ENCODE assay signal across 22 cellular contexts in genomic region chr12:123099556-123100192, GRCh38. TPM values are rescaled to one million over a fixed set of nuclear protein-coding genes. Genes with fewer than 3 reads are reported as not detected.
DNase-seq lines count a peak whose midpoint lies in the region; ATAC-seq and TF ChIP-seq lines count a peak whose summit lies in the region.
"Had no signal": no experiment of that assay in that cellular context is flagged by ENCODE, and none has a peak within 500 bp of the region (broad histone marks: within the 10 kb centered on the region; RNA-seq: fewer than 3 reads in every experiment).

No MANE protein-coding gene starts in this region.

- no peak overlapping the region for H3K4me3 Mint-ChIP-seq in stimulated activated memory B cell treated with anti-CD40 and anti-IgM and Interleukin-4, amounts not matched to agents 10 μg/mL and 1 μg/mL and 100 μg/mL, for 72 hours
- H3K4me3 Mint-ChIP-seq: dendritic cell treated with granulocyte-macrophage colony-stimulating factor and Interleukin-4, amounts not matched to agents 40 ng/mL and 50 ng/mL, for 4 days; immature natural killer cell; T-helper 2 cell treated with Interferon-gamma antibody and Interleukin-4, amounts not matched to agents 5 μg/mL and 100 μg/mL, for 36 hours; type B pancreatic cell had no signal

- TF ChIP-seq CTCF in left ventricle myocardium inferior (IDR thresholded peaks at IDR 0.05; ENCODE audit: borderline replicate concordance) = no peak

- H3K27me3 Mint-ChIP-seq in stimulated activated memory B cell treated with anti-CD40 and anti-IgM and Interleukin-4, amounts not matched to agents 10 μg/mL and 1 μg/mL and 100 μg/mL, for 72 hours = no peaks in the 10 kb centered on the region
- H3K27me3 Mint-ChIP-seq: dendritic cell treated with granulocyte-macrophage colony-stimulating factor and Interleukin-4, amounts not matched to agents 40 ng/mL and 50 ng/mL, for 4 days; type B pancreatic cell had no signal

- intact Hi-C loops in left ventricle myocardium inferior (cut with micrococcal nuclease) = no loop called here
- intact Hi-C loops in Right ventricle myocardium inferior (cut with DNase I) = loop anchor here (5.0 kb wide), 1 partner anchor 37 kb away; no protein-coding TSS in a partner anchor

- no peaks in the 10 kb centered on the region for H3K27me3 ChIP-seq in left ventricle myocardium inferior (ENCODE audit: low read depth)
- H3K27me3 ChIP-seq: neutrophil, stomach had no signal

- H3K4me1 Mint-ChIP-seq in stimulated activated memory B cell treated with anti-CD40 and anti-IgM and Interleukin-4, amounts not matched to agents 10 μg/mL and 1 μg/mL and 100 μg/mL, for 72 hours = peaks cover 26% of the 10 kb centered on the region

- H3K27ac ChIP-seq in left ventricle myocardium inferior (replicated peaks) = peak overlapping the region; percentile 91
- H3K27ac ChIP-seq: lower lobe of right lung, neutrophil, WERI-Rb-1 had no signal

- no peak for DNase-seq in left ventricle myocardium inferior
- DNase-seq in Right ventricle myocardium inferior (ENCODE audit: missing footprints) = no peak
- peak; percentile 67 for DNase-seq in NCI-H1694 (lab: John Stamatoyannopoulos, UW)
- peak; percentile 93 for DNase-seq in NCI-H82 (lab: John Stamatoyannopoulos, UW)
- DNase-seq in middle frontal gyrus (ENCODE audit: extremely low spot score, low spot score) = no peak
- no peak for DNase-seq in NCI-H226
- DNase-seq: activated CD4-positive, alpha-beta T cell treated with anti-CD3 and anti-CD28 coated beads, Interleukin-2, amount 50 U/mL, for 4 hours; activated effector memory CD4-positive, alpha-beta T cell treated with Interleukin-2 at 50 U/mL for 16 hours; immature natural killer cell; lower lobe of right lung; NCI-H1092 treated with DMSO at 0.1 percent for 48 hours; NCI-H526 treated with DMSO at 0.1 percent for 48 hours; stimulated activated CD4-positive, alpha-beta T cell treated with anti-CD3 and anti-CD28 coated beads, Interleukin-4, amount 100 ng/mL, for 4 hours; stomach; WERI-Rb-1 had no signal

- H3K9me3 Mint-ChIP-seq in stimulated activated memory B cell treated with anti-CD40 and anti-IgM and Interleukin-4, amounts not matched to agents 10 μg/mL and 1 μg/mL and 100 μg/mL, for 72 hours = no peaks in the 10 kb centered on the region
- H3K9me3 Mint-ChIP-seq: dendritic cell treated with granulocyte-macrophage colony-stimulating factor and Interleukin-4, amounts not matched to agents 40 ng/mL and 50 ng/mL, for 4 days; immature natural killer cell; T-helper 2 cell treated with Interferon-gamma antibody and Interleukin-4, amounts not matched to agents 5 μg/mL and 100 μg/mL, for 36 hours; type B pancreatic cell had no signal

- H3K36me3 ChIP-seq in left ventricle myocardium inferior = no peaks in the 10 kb centered on the region
- H3K36me3 ChIP-seq: lower lobe of right lung, neutrophil, stomach, WERI-Rb-1 had no signal

- H3K4me1 ChIP-seq in left ventricle myocardium inferior = peaks cover 97% of the 10 kb centered on the region

- no peak overlapping the region for H3K4me3 ChIP-seq in left ventricle myocardium inferior
- H3K4me3 ChIP-seq: lower lobe of right lung, smooth muscle cell, stomach had no signal

- ATAC-seq in Right ventricle myocardium inferior (no peak), GM19455 (IDR thresholded peaks at IDR 0.05; ENCODE audit: unreplicated experiment) (no peak)
- ATAC-seq in stimulated activated memory B cell treated with anti-CD40 and anti-IgM and Interleukin-4, amounts not matched to agents 10 μg/mL and 1 μg/mL and 100 μg/mL, for 72 hours = no peak
- ATAC-seq: lower lobe of right lung had no signal

- H3K9me3 ChIP-seq in left ventricle myocardium inferior (replicated peaks) = no peaks in the 10 kb centered on the region
- H3K9me3 ChIP-seq: lower lobe of right lung, neutrophil, stomach had no signal

- no peaks in the 10 kb centered on the region for H3K36me3 Mint-ChIP-seq in stimulated activated memory B cell treated with anti-CD40 and anti-IgM and Interleukin-4, amounts not matched to agents 10 μg/mL and 1 μg/mL and 100 μg/mL, for 72 hours
- H3K36me3 Mint-ChIP-seq: type B pancreatic cell had no signal

- peak overlapping the region; percentile 11 for H3K27ac Mint-ChIP-seq in stimulated activated memory B cell treated with anti-CD40 and anti-IgM and Interleukin-4, amounts not matched to agents 10 μg/mL and 1 μg/mL and 100 μg/mL, for 72 hours
- H3K27ac Mint-ChIP-seq: dendritic cell treated with granulocyte-macrophage colony-stimulating factor and Interleukin-4, amounts not matched to agents 40 ng/mL and 50 ng/mL, for 4 days; T-helper 2 cell treated with Interferon-gamma antibody and Interleukin-4, amounts not matched to agents 5 μg/mL and 100 μg/mL, for 36 hours; type B pancreatic cell had no signal

RNA-seq across cellular contexts. Expression of gene PITPNM2, which starts 51.2 kb away (rescaled TPM):
- total RNA-seq in left ventricle myocardium inferior = 18.4 TPM
- total RNA-seq in Right ventricle myocardium inferior = 19.6 TPM

Comparison
In these comparisons a context has a peak if more than half of its experiments do, and no peak if none do; other contexts are left out.
1. DNase-seq: peak in NCI-H1694 (single experiment) and NCI-H82 (single experiment); none in left ventricle myocardium inferior (single experiment), Right ventricle myocardium inferior (single experiment), middle frontal gyrus (single experiment) and NCI-H226 (single experiment).